27 cellular contexts compared by ENCODE assay signal in the genomic region with DNA sequence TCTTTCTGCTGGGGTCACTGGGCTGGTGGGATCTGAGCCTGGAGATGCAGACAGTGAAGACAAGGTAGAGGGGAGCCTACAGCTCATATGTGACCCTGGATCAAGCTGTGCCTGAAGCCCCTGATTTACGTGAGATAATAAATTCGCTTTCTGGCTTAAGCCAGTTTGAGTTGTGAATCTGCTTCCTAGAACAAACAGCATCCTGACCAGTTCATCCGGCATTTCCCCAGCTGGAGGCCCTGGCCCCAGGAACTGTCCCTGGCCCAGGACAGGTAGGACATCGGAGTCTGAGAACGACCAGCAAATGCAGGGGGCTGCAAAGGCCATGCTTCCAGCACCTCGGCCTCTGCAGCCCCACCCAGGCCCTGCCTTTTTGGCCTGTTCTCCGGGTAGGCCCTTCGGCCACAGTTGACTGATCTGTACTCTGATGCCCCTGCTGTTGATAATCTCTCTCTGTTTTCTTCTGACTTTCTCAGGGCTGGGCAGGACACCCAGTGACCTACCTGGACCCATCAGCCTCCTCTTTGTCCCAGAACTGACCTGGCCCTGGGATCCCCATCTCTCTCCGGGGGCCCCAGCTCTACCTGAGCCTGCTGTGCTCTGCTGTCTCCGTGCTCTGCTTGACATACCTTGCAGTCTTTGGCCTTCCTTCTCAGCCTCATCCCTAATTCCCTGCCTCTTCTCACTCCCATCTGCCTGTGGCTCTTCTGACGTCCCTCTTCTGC. TPM values are rescaled to one million over a fixed set of nuclear protein-coding genes. Genes with fewer than 3 reads are reported as not detected.
DNase-seq lines count a peak whose midpoint lies in the region; ATAC-seq and TF ChIP-seq lines count a peak whose summit lies in the region.
"Had no signal": no experiment of that assay in that cellular context is flagged by ENCODE, and none has a peak within 500 bp of the region (broad histone marks: within the 10 kb centered on the region; RNA-seq: fewer than 3 reads in every experiment).

No MANE protein-coding gene starts in this region.

- ATAC-seq in activated T-cell treated with anti-CD3 and anti-CD28 coated beads, Interleukin-2, amount 50 U/mL, for 72 hours (replicated peaks in 1 of 2): no peak
- no peak for ATAC-seq in stimulated activated memory B cell treated with anti-CD40 and anti-IgM and Interleukin-4, amounts not matched to agents 10 μg/mL and 1 μg/mL and 100 μg/mL, for 72 hours
- ATAC-seq in naive thymus-derived CD8-positive, alpha-beta T cell: no peak

- H3K27me3 Mint-ChIP-seq in activated T-cell treated with anti-CD3 and anti-CD28 coated beads, Interleukin-2, amount 50 U/mL, for 72 hours (ENCODE audit: low read depth): no peaks in the 10 kb centered on the region
- no peaks in the 10 kb centered on the region for H3K27me3 Mint-ChIP-seq in activated naive CD8-positive, alpha-beta T cell treated with anti-CD3 and anti-CD28 coated beads for 36 hours
- H3K27me3 Mint-ChIP-seq in glutamatergic neuron (ENCODE audit: unreplicated experiment): peaks cover 3% of the 10 kb centered on the region
- H3K27me3 Mint-ChIP-seq in stimulated activated memory B cell treated with anti-CD40 and anti-IgM and Interleukin-4, amounts not matched to agents 10 μg/mL and 1 μg/mL and 100 μg/mL, for 72 hours: no peaks in the 10 kb centered on the region
- no peaks in the 10 kb centered on the region for H3K27me3 Mint-ChIP-seq in type B pancreatic cell
- H3K27me3 Mint-ChIP-seq in naive thymus-derived CD8-positive, alpha-beta T cell: no peaks in the 10 kb centered on the region

- POLR2A ChIA-PET in naive thymus-derived CD8-positive, alpha-beta T cell (lab: Charles Lee): interaction anchor here (1.0 kb wide), 1 partner anchor 82 kb away, joined by 6 read pairs; no protein-coding TSS in a partner anchor

- H3K27ac Mint-ChIP-seq in activated T-cell treated with anti-CD3 and anti-CD28 coated beads, Interleukin-2, amount 50 U/mL, for 72 hours: peak overlapping the region; percentile 36
- peak overlapping the region; percentile 3 for H3K27ac Mint-ChIP-seq in activated naive CD8-positive, alpha-beta T cell treated with anti-CD3 and anti-CD28 coated beads for 36 hours
- H3K27ac Mint-ChIP-seq in glutamatergic neuron (ENCODE audit: unreplicated experiment) (no peak overlapping the region), type B pancreatic cell (no peak overlapping the region)
- peak overlapping the region; percentile 9 for H3K27ac Mint-ChIP-seq in stimulated activated memory B cell treated with anti-CD40 and anti-IgM and Interleukin-4, amounts not matched to agents 10 μg/mL and 1 μg/mL and 100 μg/mL, for 72 hours
- peak overlapping the region in 4 of 10 donors; percentile 20 to 86 (median 68) for H3K27ac Mint-ChIP-seq in naive thymus-derived CD8-positive, alpha-beta T cell

- peaks cover 7 to 24% of the 10 kb centered on the region in 2 donors for H3K36me3 Mint-ChIP-seq in activated T-cell treated with anti-CD3 and anti-CD28 coated beads, Interleukin-2, amount 50 U/mL, for 72 hours (ENCODE audit: insufficient read depth in 2 of 2)
- peaks cover 19% of the 10 kb centered on the region for H3K36me3 Mint-ChIP-seq in activated naive CD8-positive, alpha-beta T cell treated with anti-CD3 and anti-CD28 coated beads for 36 hours
- H3K36me3 Mint-ChIP-seq in glutamatergic neuron (ENCODE audit: unreplicated experiment) (peaks cover 11% of the 10 kb centered on the region), type B pancreatic cell (peaks cover 11% of the 10 kb centered on the region)
- peaks cover 54% of the 10 kb centered on the region for H3K36me3 Mint-ChIP-seq in stimulated activated memory B cell treated with anti-CD40 and anti-IgM and Interleukin-4, amounts not matched to agents 10 μg/mL and 1 μg/mL and 100 μg/mL, for 72 hours
- H3K36me3 Mint-ChIP-seq in naive thymus-derived CD8-positive, alpha-beta T cell: peaks cover 0 to 46% (median 6%) of the 10 kb centered on the region in 3 donors

- peaks cover 0 to 2% of the 10 kb centered on the region in 2 donors for H3K9me3 Mint-ChIP-seq in activated T-cell treated with anti-CD3 and anti-CD28 coated beads, Interleukin-2, amount 50 U/mL, for 72 hours
- no peaks in the 10 kb centered on the region for H3K9me3 Mint-ChIP-seq in activated naive CD8-positive, alpha-beta T cell treated with anti-CD3 and anti-CD28 coated beads for 36 hours
- peaks cover 15% of the 10 kb centered on the region for H3K9me3 Mint-ChIP-seq in glutamatergic neuron (ENCODE audit: unreplicated experiment)
- no peaks in the 10 kb centered on the region for H3K9me3 Mint-ChIP-seq in stimulated activated memory B cell treated with anti-CD40 and anti-IgM and Interleukin-4, amounts not matched to agents 10 μg/mL and 1 μg/mL and 100 μg/mL, for 72 hours
- H3K9me3 Mint-ChIP-seq in type B pancreatic cell: no peaks in the 10 kb centered on the region
- H3K9me3 Mint-ChIP-seq in naive thymus-derived CD8-positive, alpha-beta T cell: no peaks in the 10 kb centered on the region
- H3K9me3 Mint-ChIP-seq: nephron had no signal

- H3K4me3 Mint-ChIP-seq in activated T-cell treated with anti-CD3 and anti-CD28 coated beads, Interleukin-2, amount 50 U/mL, for 72 hours: no peak overlapping the region
- H3K4me3 Mint-ChIP-seq in activated naive CD8-positive, alpha-beta T cell treated with anti-CD3 and anti-CD28 coated beads for 36 hours: no peak overlapping the region
- H3K4me3 Mint-ChIP-seq in glutamatergic neuron (ENCODE audit: unreplicated experiment) (peak overlapping the region; percentile 48), type B pancreatic cell (no peak overlapping the region)
- H3K4me3 Mint-ChIP-seq in stimulated activated memory B cell treated with anti-CD40 and anti-IgM and Interleukin-4, amounts not matched to agents 10 μg/mL and 1 μg/mL and 100 μg/mL, for 72 hours: no peak overlapping the region
- no peak overlapping the region for H3K4me3 Mint-ChIP-seq in naive thymus-derived CD8-positive, alpha-beta T cell
- H3K4me3 Mint-ChIP-seq: nephron had no signal

- peaks cover 20% of the 10 kb centered on the region for H3K4me1 Mint-ChIP-seq in activated T-cell treated with anti-CD3 and anti-CD28 coated beads, Interleukin-2, amount 50 U/mL, for 72 hours (ENCODE audit: low read depth)
- peaks cover 15% of the 10 kb centered on the region for H3K4me1 Mint-ChIP-seq in activated naive CD8-positive, alpha-beta T cell treated with anti-CD3 and anti-CD28 coated beads for 36 hours
- H3K4me1 Mint-ChIP-seq in glutamatergic neuron (ENCODE audit: low read depth, unreplicated experiment): peaks cover 5% of the 10 kb centered on the region
- H3K4me1 Mint-ChIP-seq in stimulated activated memory B cell treated with anti-CD40 and anti-IgM and Interleukin-4, amounts not matched to agents 10 μg/mL and 1 μg/mL and 100 μg/mL, for 72 hours: no peaks in the 10 kb centered on the region
- peaks cover 19% of the 10 kb centered on the region for H3K4me1 Mint-ChIP-seq in type B pancreatic cell (ENCODE audit: unreplicated experiment)
- peaks cover 10 to 21% (median 19%) of the 10 kb centered on the region in 4 donors for H3K4me1 Mint-ChIP-seq in naive thymus-derived CD8-positive, alpha-beta T cell

- DNase-seq in activated T-cell treated with anti-CD3 and anti-CD28 coated beads, Interleukin-2, amount 50 U/mL, for 72 hours: no peak
- no peak for DNase-seq in activated T-cell treated with anti-CD3 and anti-CD28 coated beads, Interleukin-2, amount 50 U/mL, for 48 hours
- DNase-seq in activated naive CD8-positive, alpha-beta T cell treated with anti-CD3 and anti-CD28 coated beads for 36 hours: no peak
- DNase-seq in glutamatergic neuron (no peak), type B pancreatic cell (ENCODE audit: extremely low spot score, unreplicated experiment) (no peak), OCI-M1 (lab: John Stamatoyannopoulos, UW) (no peak)
- DNase-seq in naive thymus-derived CD8-positive, alpha-beta T cell: no peak
- DNase-seq: ACHN; activated CD4-positive, alpha-beta T cell treated with anti-CD3 and anti-CD28 coated beads for 4 hours; activated CD8-positive, alpha-beta memory T cell treated with anti-CD3 and anti-CD28 coated beads, Interleukin-2, amount 50 U/mL, for 48 hours; activated naive CD4-positive, alpha-beta T cell treated with Interleukin-2 at 50 U/mL for 16 hours; DMS79 treated with DMSO at 0.1 percent for 48 hours; foreskin melanocyte; NCI-H1092 treated with DMSO at 0.1 percent for 48 hours; NCI-H2107; NCI-H524; spleen; stimulated activated CD4-positive, alpha-beta T cell treated with anti-CD3 and anti-CD28 coated beads, Interleukin-4, amount 100 ng/mL, for 4 hours; SW 1271 had no signal

- TF ChIP-seq CTCF in glutamatergic neuron (IDR thresholded peaks at IDR 0.05; ENCODE audit: partially characterized antibody, unreplicated experiment) (no peak), type B pancreatic cell (conservative IDR thresholded peaks at IDR 0.05) (no peak)

RNA-seq across cellular contexts. Expression of a gene that starts 9.5 kb away (rescaled TPM):
- 1 to 10 TPM; 6.4 to 7.6 TPM for total RNA-seq in activated T-cell treated with anti-CD3 and anti-CD28 coated beads, Interleukin-2, amount 50 U/mL, for 72 hours
- 1 to 10 TPM; 1.3 to 1.6 TPM for total RNA-seq in activated naive CD8-positive, alpha-beta T cell treated with anti-CD3 and anti-CD28 coated beads for 36 hours
- total RNA-seq in glutamatergic neuron (ENCODE audit: unreplicated experiment) (3.5 TPM), type B pancreatic cell (ENCODE audit: low replicate concordance) (2.4 and 5.9 TPM in 2 replicates)
- under 1 TPM; 0.11 to 0.60 TPM for total RNA-seq in naive thymus-derived CD8-positive, alpha-beta T cell
- under 1 TPM in 2 of 3 donors, not detected in 1; 0.10 to 0.21 TPM for polyA plus RNA-seq in naive thymus-derived CD8-positive, alpha-beta T cell

RNA-seq across cellular contexts. Expression of a gene that starts 14.8 kb away (rescaled TPM):
- 100 to 1,000 TPM; 156 to 160 TPM for total RNA-seq in activated T-cell treated with anti-CD3 and anti-CD28 coated beads, Interleukin-2, amount 50 U/mL, for 72 hours
- total RNA-seq in activated naive CD8-positive, alpha-beta T cell treated with anti-CD3 and anti-CD28 coated beads for 36 hours: 100 to 1,000 TPM; 115 to 130 TPM
- total RNA-seq in glutamatergic neuron (ENCODE audit: unreplicated experiment): 77.7 TPM
- total RNA-seq in type B pancreatic cell (ENCODE audit: low replicate concordance): 76.3 and 81.9 TPM in 2 replicates
- 10 to 100 TPM; 46.2 to 48.1 TPM for total RNA-seq in naive thymus-derived CD8-positive, alpha-beta T cell
- 100 to 1,000 TPM in 1 of 3 donors, 10 to 100 TPM in 2; 85.8 to 104 (median 91.5) TPM for polyA plus RNA-seq in naive thymus-derived CD8-positive, alpha-beta T cell

RNA-seq across cellular contexts. Expression of a gene that starts 17.4 kb away (rescaled TPM):
- total RNA-seq in activated T-cell treated with anti-CD3 and anti-CD28 coated beads, Interleukin-2, amount 50 U/mL, for 72 hours: 10 to 100 TPM; 14.0 to 14.9 TPM
- 1 to 10 TPM; 2.0 to 3.8 TPM for total RNA-seq in activated naive CD8-positive, alpha-beta T cell treated with anti-CD3 and anti-CD28 coated beads for 36 hours
- total RNA-seq in glutamatergic neuron (ENCODE audit: unreplicated experiment): not detected
- 0.97 TPM in 1 of 2 replicates, not detected in the other for total RNA-seq in type B pancreatic cell (ENCODE audit: low replicate concordance)
- 1 to 10 TPM in 1 of 2 experiments, under 1 TPM in 1; 0.73 to 1.7 TPM for total RNA-seq in naive thymus-derived CD8-positive, alpha-beta T cell
- polyA plus RNA-seq in naive thymus-derived CD8-positive, alpha-beta T cell: not detected
- total RNA-seq: HT1080, kidney epithelial cell, LHCN-M2, urinary bladder had no signal

RNA-seq across cellular contexts. Expression of a gene that starts 21.0 kb away (rescaled TPM):
- total RNA-seq in activated T-cell treated with anti-CD3 and anti-CD28 coated beads, Interleukin-2, amount 50 U/mL, for 72 hours: 100 to 1,000 TPM; 190 to 261 TPM
- total RNA-seq in activated naive CD8-positive, alpha-beta T cell treated with anti-CD3 and anti-CD28 coated beads for 36 hours: 10 to 100 TPM; 85.3 to 91.9 TPM
- not detected for total RNA-seq in glutamatergic neuron (ENCODE audit: unreplicated experiment)
- not detected in 2 replicates for total RNA-seq in type B pancreatic cell (ENCODE audit: low replicate concordance)
- 1 to 10 TPM; 3.8 to 5.6 TPM for total RNA-seq in naive thymus-derived CD8-positive, alpha-beta T cell
- 1,000 to 10,000 TPM in 1 of 3 donors, 10 to 100 TPM in 2; 41.7 to 1,629 (median 63.8) TPM for polyA plus RNA-seq in naive thymus-derived CD8-positive, alpha-beta T cell
- total RNA-seq: HT1080, kidney epithelial cell, LHCN-M2 had no signal

RNA-seq across cellular contexts. Expression of a gene that starts 36.3 kb away (rescaled TPM):
- 1 to 10 TPM; 1.0 to 2.0 TPM for total RNA-seq in activated T-cell treated with anti-CD3 and anti-CD28 coated beads, Interleukin-2, amount 50 U/mL, for 72 hours
- not detected for total RNA-seq in activated naive CD8-positive, alpha-beta T cell treated with anti-CD3 and anti-CD28 coated beads for 36 hours
- total RNA-seq in glutamatergic neuron (ENCODE audit: unreplicated experiment): not detected
- total RNA-seq in type B pancreatic cell (ENCODE audit: low replicate concordance): 19.5 TPM in 1 of 2 replicates, not detected in the other
- not detected for total RNA-seq in naive thymus-derived CD8-positive, alpha-beta T cell
- polyA plus RNA-seq in naive thymus-derived CD8-positive, alpha-beta T cell: under 1 TPM in 1 of 3 donors, not detected in 2; 0.68 TPM
- total RNA-seq: HT1080, kidney epithelial cell, LHCN-M2, mesenteric fat pad, prostate gland, spleen, urinary bladder had no signal
- polyA plus RNA-seq: spleen, urinary bladder had no signal

Comparison
In these comparisons a context has a peak if more than half of its experiments do, and no peak if none do; other contexts are left out.
1. H3K27ac Mint-ChIP-seq: peak in activated T-cell treated with anti-CD3 and anti-CD28 coated beads, Interleukin-2, amount 50 U/mL, for 72 hours (single experiment), activated naive CD8-positive, alpha-beta T cell treated with anti-CD3 and anti-CD28 coated beads for 36 hours (single experiment) and stimulated activated memory B cell treated with anti-CD40 and anti-IgM and Interleukin-4, amounts not matched to agents 10 μg/mL and 1 μg/mL and 100 μg/mL, for 72 hours (single experiment); none in glutamatergic neuron (single experiment) and type B pancreatic cell (single experiment).